In genomic region chr3:128435058-128435457, GRCh38 we compare ENCODE assay signal across 18 cellular contexts. TPM values are rescaled to one million over a fixed set of nuclear protein-coding genes. Genes with fewer than 3 reads are reported as not detected.
DNase-seq lines count a peak whose midpoint lies in the region; FAIRE-seq and TF ChIP-seq lines count a peak whose summit lies in the region.
"Had no signal": no experiment of that assay in that cellular context is flagged by ENCODE, and none has a peak within 500 bp of the region (broad histone marks: within the 10 kb centered on the region; RNA-seq: fewer than 3 reads in every experiment).

No MANE protein-coding gene starts in this region.

- no TSS peak for BruUV-seq in Caco-2 (replicated peaks; lab: Mats Ljungman, UMichigan)

- H3K36me3 Mint-ChIP-seq in Caco-2 (ENCODE audit: insufficient read depth, unreplicated experiment) (peaks cover 6% of the 10 kb centered on the region), neural progenitor cell (no peaks in the 10 kb centered on the region)
- H3K36me3 Mint-ChIP-seq in CD4-positive, alpha-beta memory T cell: peaks cover 0 to 6% of the 10 kb centered on the region in 2 donors
- no peaks in the 10 kb centered on the region for H3K36me3 Mint-ChIP-seq in activated CD4-positive, alpha-beta T cell treated with anti-CD3 and anti-CD28 coated beads, Interleukin-2, amount 10 ng/mL, durations not matched to agents 7 days and 5 days (ENCODE audit: low read depth)
- H3K36me3 Mint-ChIP-seq: T-cell had no signal

- peak overlapping the region; percentile 34; the same call in 1 of the 2 replicates for H2AK5ac ChIP-seq in H1 (ENCODE audit: low read depth, low read length)

- no peak overlapping the region for H3K23ac ChIP-seq in H1 (ENCODE audit: insufficient read length)

- peak overlapping the region; percentile 83 for H4K91ac ChIP-seq in H1 (replicated peaks; ENCODE audit: insufficient read length, low read length)

- H3K79me2 ChIP-seq in H1 (ENCODE audit: control insufficient read depth in 1 of 2, insufficient read depth in 2 of 2, low read length in 2 of 2) (no peaks in the 10 kb centered on the region), neural progenitor cell (ENCODE audit: low read depth) (no peaks in the 10 kb centered on the region)

- H3K4me1 Mint-ChIP-seq in Caco-2 (ENCODE audit: low read depth, unreplicated experiment) (peaks cover 21% of the 10 kb centered on the region), neural progenitor cell (peaks cover 22% of the 10 kb centered on the region)
- peaks cover 7 to 12% (median 11%) of the 10 kb centered on the region in 4 donors for H3K4me1 Mint-ChIP-seq in CD4-positive, alpha-beta memory T cell
- peaks cover 8% of the 10 kb centered on the region for H3K4me1 Mint-ChIP-seq in activated CD4-positive, alpha-beta T cell treated with anti-CD3 and anti-CD28 coated beads, Interleukin-2, amount 10 ng/mL, durations not matched to agents 7 days and 5 days

- H3K4me3 Mint-ChIP-seq in Caco-2 (ENCODE audit: unreplicated experiment) (no peak overlapping the region), neural progenitor cell (no peak overlapping the region)
- H3K4me3 Mint-ChIP-seq in CD4-positive, alpha-beta memory T cell: no peak overlapping the region
- no peak overlapping the region for H3K4me3 Mint-ChIP-seq in activated CD4-positive, alpha-beta T cell treated with anti-CD3 and anti-CD28 coated beads, Interleukin-2, amount 10 ng/mL, durations not matched to agents 7 days and 5 days
- H3K4me3 Mint-ChIP-seq: naive B cell, T-cell had no signal

- peak overlapping the region; percentile 61; the same call in 1 of the 2 replicates for H2BK15ac ChIP-seq in H1 (ENCODE audit: low read length)

- H3K4ac ChIP-seq in H1 (replicated peaks; ENCODE audit: insufficient read length, low read depth, low read length): no peak overlapping the region

- peak overlapping the region; percentile 38; the same call in 1 of the 2 replicates for H3K18ac ChIP-seq in H1 (ENCODE audit: extremely low read depth, low read length)

- H3K27me3 Mint-ChIP-seq in Caco-2 (ENCODE audit: insufficient read depth, unreplicated experiment): no peaks in the 10 kb centered on the region
- H3K27me3 Mint-ChIP-seq in neural progenitor cell (ENCODE audit: insufficient read depth, low read depth): peaks cover 39% of the 10 kb centered on the region
- H3K27me3 Mint-ChIP-seq in CD4-positive, alpha-beta memory T cell: peaks cover 31 to 43% of the 10 kb centered on the region in 2 donors
- H3K27me3 Mint-ChIP-seq in activated CD4-positive, alpha-beta T cell treated with anti-CD3 and anti-CD28 coated beads, Interleukin-2, amount 10 ng/mL, durations not matched to agents 7 days and 5 days: peaks cover 49% of the 10 kb centered on the region

- no peak overlapping the region for H3K14ac ChIP-seq in H1 (ENCODE audit: insufficient read length)

- H4K5ac ChIP-seq in H1 (ENCODE audit: insufficient read length, low read depth, low read length): no peak overlapping the region

- no peaks in the 10 kb centered on the region for H3K27me3 ChIP-seq in Caco-2 (replicated peaks; ENCODE audit: control insufficient read depth, insufficient read depth, low read length)
- H3K27me3 ChIP-seq in H1 (replicated peaks in 1 of 4; ENCODE audit: control insufficient read depth in 3 of 4, extremely low read depth in 1 of 4, insufficient read depth in 3 of 4, low read length in 3 of 4): peaks cover 9 to 42% (median 32%) of the 10 kb centered on the region in 4 experiments
- peaks cover 52% of the 10 kb centered on the region for H3K27me3 ChIP-seq in neural progenitor cell
- peaks cover 4% of the 10 kb centered on the region for H3K27me3 ChIP-seq in CD4-positive, alpha-beta memory T cell (ENCODE audit: insufficient read depth, low read length)

- peaks cover 9% of the 10 kb centered on the region; the same call in 1 of the 2 replicates for H3K23me2 ChIP-seq in H1 (ENCODE audit: low read depth, low read length)

- no peak overlapping the region for H3K27ac ChIP-seq in H1 (ENCODE audit: low read depth, low read length)
- H3K27ac ChIP-seq in neural progenitor cell: no peak overlapping the region
- H3K27ac ChIP-seq in CD4-positive, alpha-beta memory T cell (ENCODE audit: low read depth, low read length): no peak overlapping the region
- H3K27ac ChIP-seq: lower lobe of right lung had no signal

- 75% methylated on average over 6 of the region's 6 CpGs; no CpG with 5 or more reads in 1 of the 2 experiments for WGBS in H1 (ENCODE audit: extremely low coverage in 1 of 2, insufficient coverage in 1 of 2, insufficient read length in 1 of 2, insufficient replicate concordance in 2 of 2, low coverage in 1 of 2, low lambda C conversion rate in 2 of 2, missing lambda C conversion rate in 1 of 2), 2 experiments

- H2AFZ ChIP-seq in H1 (ENCODE audit: low read length) (no peak overlapping the region), neural progenitor cell (replicated peaks) (no peak overlapping the region)

- no peak overlapping the region for H2BK5ac ChIP-seq in H1 (ENCODE audit: low read depth, low read length)

- H3K4me3 ChIP-seq in Caco-2 (ENCODE audit: low read depth, low read length): no peak overlapping the region
- no peak overlapping the region for H3K4me3 ChIP-seq in H1 (ENCODE audit: extremely low read depth in 1 of 4, insufficient read depth in 2 of 4, low read depth in 3 of 4, low read length in 4 of 4)
- no peak overlapping the region for H3K4me3 ChIP-seq in neural progenitor cell
- no peak overlapping the region for H3K4me3 ChIP-seq in CD4-positive, alpha-beta memory T cell (ENCODE audit: low read length in 2 of 2)
- H3K4me3 ChIP-seq: lower lobe of right lung had no signal

- no peak overlapping the region for H2BK120ac ChIP-seq in H1 (replicated peaks; ENCODE audit: low read depth, low read length)

- H4K20me1 ChIP-seq in H1 (replicated peaks in 1 of 2; ENCODE audit: control insufficient read depth in 1 of 2, insufficient read depth in 2 of 2, low read length in 2 of 2) (peaks cover 0 to 6% of the 10 kb centered on the region in 2 experiments), neural progenitor cell (ENCODE audit: low read depth) (no peaks in the 10 kb centered on the region)

- no peaks in the 10 kb centered on the region for H3K9me3 Mint-ChIP-seq in Caco-2 (ENCODE audit: unreplicated experiment)
- no peaks in the 10 kb centered on the region for H3K9me3 Mint-ChIP-seq in neural progenitor cell
- H3K9me3 Mint-ChIP-seq in CD4-positive, alpha-beta memory T cell: no peaks in the 10 kb centered on the region
- H3K9me3 Mint-ChIP-seq in activated CD4-positive, alpha-beta T cell treated with anti-CD3 and anti-CD28 coated beads, Interleukin-2, amount 10 ng/mL, durations not matched to agents 7 days and 5 days: no peaks in the 10 kb centered on the region
- H3K9me3 Mint-ChIP-seq: T-cell had no signal

- H3K9ac ChIP-seq in H1 (replicated peaks in 1 of 4; ENCODE audit: extremely low read depth in 1 of 4, low read depth in 3 of 4, low read length in 3 of 4) (no peak overlapping the region), neural progenitor cell (no peak overlapping the region)

- TF ChIP-seq CTCF in Caco-2 (IDR thresholded peaks at IDR 0.05; ENCODE audit: insufficient read depth in 1 of 2, low read depth in 1 of 2, low read length in 1 of 2, severe bottlenecking in 1 of 2, unreplicated experiment in 1 of 2) (no peak), H1 (IDR thresholded peaks at IDR 0.05; ENCODE audit: control extremely low read depth in 1 of 3, insufficient read depth in 1 of 3, low read depth in 1 of 3, low read length in 3 of 3) (no peak), neural progenitor cell (IDR thresholded peaks at IDR 0.05) (no peak)

- intact Hi-C loops in Caco-2 (cut with micrococcal nuclease; ENCODE audit: unreplicated experiment): loop anchor here (1.0 kb wide), 1 partner anchor 53 kb away; no protein-coding TSS in a partner anchor
- intact Hi-C loops in CD4-positive, alpha-beta memory T cell (cut with micrococcal nuclease): no loop called here

- no peak for TF ChIP-seq POLR2A in H1 (IDR thresholded peaks at IDR 0.05; ENCODE audit: control extremely low read depth in 1 of 2, low read depth in 2 of 2, low read length in 2 of 2)

- DNase-seq in Caco-2 (peak; percentile 85 to 89), H1 (ENCODE audit: low read depth in 1 of 2, low spot score in 2 of 2) (no peak), neural progenitor cell (ENCODE audit: low spot score) (peak; percentile 49), GDM1 (lab: John Stamatoyannopoulos, UW) (no peak), T1000 (lab: John Stamatoyannopoulos, UW) (no peak)
- no peak for DNase-seq in CD4-positive, alpha-beta memory T cell
- DNase-seq in activated CD4-positive, alpha-beta T cell treated with anti-CD3 and anti-CD28 coated beads, Interleukin-2, amount 10 ng/mL, durations not matched to agents 7 days and 5 days: no peak
- DNase-seq: activated effector memory CD4-positive, alpha-beta T cell treated with anti-CD3 and anti-CD28 coated beads, Interleukin-2, amount 50 U/mL, for 16 hours; COR-L47; foreskin melanocyte; lower lobe of right lung; MV-4-11; naive B cell; NCI-H2081 treated with DMSO at 0.1 percent for 48 hours; retina; T-cell had no signal

- no peak overlapping the region; the same call in 1 of the 2 replicates for H4K8ac ChIP-seq in H1 (ENCODE audit: extremely low read depth, insufficient read depth, low read length)

- FAIRE-seq in H1 (lab: Jason Lieb, UNC): no peak
- FAIRE-seq: colon had no signal

- no peaks in the 10 kb centered on the region for H3K79me1 ChIP-seq in H1 (ENCODE audit: low read depth, low read length)

- H2BK20ac ChIP-seq in H1 (ENCODE audit: low read length): 0 out of 2 replicates have a peak overlapping the region, but pooled peaks have one; percentile 86

- TF ChIP-seq RAD21 in Ishikawa (IDR thresholded peaks at IDR 0.05; ENCODE audit: low read depth): no peak
- TF ChIP-seq RAD21 in H1 (IDR thresholded peaks at IDR 0.05 in 1 of 2, conservative IDR thresholded peaks at IDR 0.05 in 1 of 2; ENCODE audit: low read depth in 2 of 2, low read length in 2 of 2): no peak

- CTCF ChIA-PET in Caco-2 (lab: Charles Lee) (interaction anchor here (0.6 to 0.9 kb wide), 2 partner anchors 55 to 130 kb away, joined by 3 read pairs; no protein-coding TSS in a partner anchor), H1 (lab: Charles Lee; ENCODE audit: partially characterized antibody) (interaction anchor here (0.6 to 12.6 kb wide), 13 partner anchors 10 to 262 kb away, joined by 3 to 144 read pairs (median 4); partner anchors contain the start of gene DNAJB8)
- CTCF ChIA-PET in CD4-positive, alpha-beta memory T cell (lab: Charles Lee; ENCODE audit: partially characterized antibody): interaction anchor here (1.0 kb wide), 1 partner anchor 174 kb away, joined by 3 read pairs; no protein-coding TSS in a partner anchor
- CTCF ChIA-PET in activated CD4-positive, alpha-beta T cell treated with anti-CD3 and anti-CD28 coated beads, Interleukin-2, amount 10 ng/mL, durations not matched to agents 7 days and 5 days (lab: Charles Lee): interaction anchor here (0.6 to 1.1 kb wide), 2 partner anchors 49 to 249 kb away, joined by 3 to 5 read pairs; no protein-coding TSS in a partner anchor

- POLR2A ChIA-PET in Caco-2 (lab: Charles Lee): no interaction called here
- POLR2A ChIA-PET in H1 (lab: Charles Lee; ENCODE audit: partially characterized antibody): interaction anchor here (0.6 to 1.1 kb wide), 2 partner anchors 13 to 317 kb away, joined by 3 to 4 read pairs; no protein-coding TSS in a partner anchor
- POLR2A ChIA-PET in CD4-positive, alpha-beta memory T cell (lab: Charles Lee; ENCODE audit: partially characterized antibody): no interaction called here
- POLR2A ChIA-PET in activated CD4-positive, alpha-beta T cell treated with anti-CD3 and anti-CD28 coated beads, Interleukin-2, amount 10 ng/mL, durations not matched to agents 7 days and 5 days (lab: Charles Lee): no interaction called here

- peaks cover 14% of the 10 kb centered on the region for H3F3A ChIP-seq in neural progenitor cell (ENCODE audit: low read depth)

- H3K27ac Mint-ChIP-seq in Caco-2 (ENCODE audit: unreplicated experiment): peak overlapping the region; percentile 56
- H3K27ac Mint-ChIP-seq in neural progenitor cell: no peak overlapping the region
- no peak overlapping the region for H3K27ac Mint-ChIP-seq in CD4-positive, alpha-beta memory T cell
- H3K27ac Mint-ChIP-seq in activated CD4-positive, alpha-beta T cell treated with anti-CD3 and anti-CD28 coated beads, Interleukin-2, amount 10 ng/mL, durations not matched to agents 7 days and 5 days: no peak overlapping the region
- H3K27ac Mint-ChIP-seq: naive B cell, T-cell had no signal

- TF ChIP-seq EP300 in Ishikawa (IDR thresholded peaks at IDR 0.05; ENCODE audit: borderline replicate concordance) (peak; percentile 67; the same call in 1 of the 2 replicates), H1 (IDR thresholded peaks at IDR 0.05; ENCODE audit: borderline replicate concordance in 1 of 2, low read depth in 2 of 2, low read length in 2 of 2) (no peak)

- H3K4me2 ChIP-seq in H1 (ENCODE audit: insufficient read depth in 1 of 2, low read depth in 2 of 2, low read length in 2 of 2): no peak overlapping the region; a peak in 1 of 4 replicates
- no peak overlapping the region for H3K4me2 ChIP-seq in neural progenitor cell

- H3K9me3 ChIP-seq in Caco-2: no peaks in the 10 kb centered on the region
- no peaks in the 10 kb centered on the region for H3K9me3 ChIP-seq in H1 (ENCODE audit: insufficient read depth in 2 of 2, low read depth in 1 of 2, low read length in 1 of 2)
- no peaks in the 10 kb centered on the region for H3K9me3 ChIP-seq in neural progenitor cell (ENCODE audit: low read depth)
- no peaks in the 10 kb centered on the region for H3K9me3 ChIP-seq in CD4-positive, alpha-beta memory T cell (ENCODE audit: control insufficient read depth in 1 of 2, low read length in 2 of 2)
- H3K9me3 ChIP-seq: lower lobe of right lung had no signal

- peaks cover 39% of the 10 kb centered on the region for H3K4me1 ChIP-seq in Caco-2
- peaks cover 6 to 34% (median 28%) of the 10 kb centered on the region in 4 experiments for H3K4me1 ChIP-seq in H1 (replicated peaks in 1 of 4; ENCODE audit: control insufficient read depth in 3 of 4, insufficient read depth in 4 of 4, low read length in 3 of 4)
- H3K4me1 ChIP-seq in neural progenitor cell: peaks cover 17% of the 10 kb centered on the region
- no peaks in the 10 kb centered on the region for H3K4me1 ChIP-seq in CD4-positive, alpha-beta memory T cell (ENCODE audit: insufficient read depth, low read length)

- H2BK12ac ChIP-seq in H1 (ENCODE audit: low read depth, low read length): peak overlapping the region; percentile 92; the same call in 1 of the 2 replicates

- H3K36me3 ChIP-seq in Caco-2 (ENCODE audit: control insufficient read depth, insufficient read depth, low read length) (no peaks in the 10 kb centered on the region; the same call in 1 of the 2 replicates), H1 (ENCODE audit: control insufficient read depth in 2 of 4, insufficient read depth in 4 of 4, low read length in 3 of 4) (no peaks in the 10 kb centered on the region), neural progenitor cell (no peaks in the 10 kb centered on the region)
- H3K36me3 ChIP-seq in CD4-positive, alpha-beta memory T cell (ENCODE audit: insufficient read depth, low read length): no peaks in the 10 kb centered on the region
- H3K36me3 ChIP-seq: lower lobe of right lung had no signal

- no peak overlapping the region for H3K56ac ChIP-seq in H1 (replicated peaks; ENCODE audit: insufficient read length, low read depth, low read length)

RNA-seq across cellular contexts. Expression of gene DNAJB8, which starts 31.6 kb away (rescaled TPM):
- total RNA-seq in Caco-2 (2022) (not detected in 2 replicates), neural progenitor cell (ENCODE audit: low replicate concordance) (not detected in 2 replicates)
- not detected in 2 replicates for total RNA-seq in H1 (2021; fragmentation: NEBNext Ultra II Directional; extraction: Animal tissue kit (Norgen Biotek cat#: 25700))
- polyA plus RNA-seq in H1 (2011; rRNA removed): not detected in 2 replicates
- polyA plus RNA-seq in H1 (2011; cell fraction: cytosol; rRNA removed): not detected
- polyA plus RNA-seq in H1 (2011; cell fraction: nucleus; rRNA removed): not detected
- polyA plus RNA-seq in H1 (2012, experiment 1 of 2): not detected in 4 replicates
- polyA plus RNA-seq in H1 (2012, experiment 2 of 2): not detected
- not detected for polyA plus RNA-seq in H1 (2013, experiment 1 of 2)
- polyA plus RNA-seq in H1 (2013, experiment 2 of 2): not detected
- polyA minus RNA-seq in H1 (2011; rRNA and poly(A)+ RNA removed): not detected in 2 replicates
- not detected for polyA minus RNA-seq in H1 (2011; cell fraction: cytosol; rRNA and poly(A)+ RNA removed)
- not detected for polyA minus RNA-seq in H1 (2011; cell fraction: nucleus; rRNA and poly(A)+ RNA removed)
- not detected for total RNA-seq in CD4-positive, alpha-beta memory T cell
- polyA plus RNA-seq in CD4-positive, alpha-beta memory T cell: not detected
- total RNA-seq in activated CD4-positive, alpha-beta T cell treated with anti-CD3 and anti-CD28 coated beads, Interleukin-2, amount 10 ng/mL, durations not matched to agents 7 days and 5 days: not detected
- total RNA-seq: lower lobe of right lung, T-cell had no signal

RNA-seq across cellular contexts. Expression of gene GATA2, which starts 57.9 kb away (rescaled TPM):
- total RNA-seq in Caco-2 (2022) (12.5 and 13.3 TPM in 2 replicates), neural progenitor cell (ENCODE audit: low replicate concordance) (0.09 TPM in 1 of 2 replicates, not detected in the other)
- total RNA-seq in H1 (2021; fragmentation: NEBNext Ultra II Directional; extraction: Animal tissue kit (Norgen Biotek cat#: 25700)): 0.30 and 0.40 TPM in 2 replicates
- 0.03 and 0.22 TPM in 2 replicates for polyA plus RNA-seq in H1 (2011; rRNA removed)
- polyA plus RNA-seq in H1 (2011; cell fraction: cytosol; rRNA removed): 0.17 TPM
- 0.23 TPM for polyA plus RNA-seq in H1 (2011; cell fraction: nucleus; rRNA removed)
- polyA plus RNA-seq in H1 (2012, experiment 1 of 2): 0.12 to 0.23 TPM in 2 of 4 replicates, not detected in the others
- polyA plus RNA-seq in H1 (2012, experiment 2 of 2): 0.17 TPM
- 0.08 TPM for polyA plus RNA-seq in H1 (2013, experiment 1 of 2)
- 0.17 TPM for polyA plus RNA-seq in H1 (2013, experiment 2 of 2)
- 0.09 and 0.12 TPM in 2 replicates for polyA minus RNA-seq in H1 (2011; rRNA and poly(A)+ RNA removed)
- 2.0 TPM for polyA minus RNA-seq in H1 (2011; cell fraction: cytosol; rRNA and poly(A)+ RNA removed)
- 0.40 TPM for polyA minus RNA-seq in H1 (2011; cell fraction: nucleus; rRNA and poly(A)+ RNA removed)
- total RNA-seq in CD4-positive, alpha-beta memory T cell: not detected
- not detected for polyA plus RNA-seq in CD4-positive, alpha-beta memory T cell
- not detected for total RNA-seq in activated CD4-positive, alpha-beta T cell treated with anti-CD3 and anti-CD28 coated beads, Interleukin-2, amount 10 ng/mL, durations not matched to agents 7 days and 5 days

Comparison
In these comparisons a context has a peak if more than half of its experiments do, and no peak if none do; other contexts are left out.
1. DNase-seq: peak in Caco-2 (2 of 2) and neural progenitor cell (single experiment); none in H1 (0 of 2), GDM1 (single experiment), T1000 (single experiment), CD4-positive, alpha-beta memory T cell (0 of 5) and activated CD4-positive, alpha-beta T cell treated with anti-CD3 and anti-CD28 coated beads, Interleukin-2, amount 10 ng/mL, durations not matched to agents 7 days and 5 days (single experiment).